Comparison of ENCODE assay signal across 8 cellular contexts in the genomic region with DNA sequence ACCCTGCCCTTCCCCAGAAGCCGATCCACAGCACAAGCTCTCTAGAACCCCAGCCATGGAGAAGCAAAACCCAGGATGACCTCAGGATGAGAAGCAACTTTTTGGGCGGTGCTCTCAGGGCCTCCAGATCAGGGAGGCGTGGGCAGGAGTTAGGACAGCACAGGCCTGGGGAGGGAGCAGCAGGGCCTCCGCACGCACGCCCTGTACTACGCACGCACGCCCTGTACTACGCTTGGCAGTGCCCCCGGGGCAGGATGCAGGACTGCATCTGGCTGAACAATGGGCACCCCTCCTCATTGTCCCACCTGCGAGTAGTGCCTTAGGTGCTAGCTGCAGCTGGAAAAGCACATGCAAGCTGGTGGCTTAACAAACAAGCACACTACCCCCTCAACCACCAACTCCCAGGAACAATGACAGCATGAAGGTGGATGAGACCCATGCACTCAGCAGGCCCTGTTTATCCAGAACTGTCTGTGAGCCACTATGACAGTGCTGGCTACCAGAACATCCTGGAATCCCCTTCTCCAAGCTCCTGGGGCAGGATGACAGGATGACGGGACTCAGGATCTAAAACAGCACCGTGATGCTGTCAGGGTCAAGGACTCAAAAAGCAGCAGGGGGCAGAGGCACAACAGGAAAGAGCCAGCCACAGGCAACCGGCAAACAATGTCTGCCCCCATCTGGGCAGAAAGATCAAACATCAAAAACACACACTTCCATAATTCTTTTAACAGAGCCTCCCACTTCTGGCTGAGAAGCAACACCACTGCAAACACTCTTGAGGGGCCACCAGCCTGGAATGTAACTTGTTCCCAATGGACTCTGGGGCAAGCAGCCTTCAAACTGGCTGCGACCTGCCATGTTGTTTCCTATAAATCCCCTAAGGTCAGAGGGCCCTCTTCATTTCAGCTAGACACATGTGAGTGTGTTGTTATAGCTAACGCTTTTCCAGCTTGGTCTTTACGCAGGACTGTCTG.
DNase-seq lines count a peak whose midpoint lies in the region; ATAC-seq, FAIRE-seq and TF ChIP-seq lines count a peak whose summit lies in the region.

No MANE protein-coding gene starts in this region.

- DNase-seq in D721Med (ENCODE audit: insufficient read length, low spot score) (no peak), astrocyte of the hippocampus (ENCODE audit: low read depth, low spot score) (peak; percentile 44), midbrain (lab: John Stamatoyannopoulos, UW) (peak; percentile 23), NCI-H446 (lab: John Stamatoyannopoulos, UW) (no peak), activated T-cell treated with anti-CD3 and anti-CD28 coated beads for 4 hours (no peak)

- no peak overlapping the region; the same call in 1 of the 2 replicates for H2AFZ ChIP-seq in KMS-11 (ENCODE audit: low read depth)

- no peak overlapping the region for H3K4me3 ChIP-seq in KMS-11 (IDR thresholded peaks at IDR 0.05; ENCODE audit: insufficient read depth, low read depth, low read length)

- H3K9ac ChIP-seq in KMS-11, result no peak overlapping the region

- no peak for FAIRE-seq in D721Med (lab: Jason Lieb, UNC)

- H3K79me2 ChIP-seq in KMS-11 (ENCODE audit: insufficient read depth, low read depth), result no peaks in the 10 kb centered on the region

- H4K20me1 ChIP-seq in KMS-11 (ENCODE audit: insufficient read depth), result no peaks in the 10 kb centered on the region

- ATAC-seq in GM19395 (IDR thresholded peaks at IDR 0.05; ENCODE audit: unreplicated experiment), result no peak
- no peak for ATAC-seq in GM18861 (IDR thresholded peaks at IDR 0.05; ENCODE audit: unreplicated experiment)

- no peak overlapping the region for H3K27ac ChIP-seq in KMS-11

- no peaks in the 10 kb centered on the region for H3K27me3 ChIP-seq in KMS-11 (ENCODE audit: insufficient read depth, low read depth)

- peak overlapping the region; percentile 8; the same call in 1 of the 2 replicates for H3K4me2 ChIP-seq in KMS-11

- peaks cover 19% of the 10 kb centered on the region for H3K4me1 ChIP-seq in KMS-11 (ENCODE audit: low read depth, poor library complexity, severe bottlenecking)

- no peaks in the 10 kb centered on the region for H3K36me3 ChIP-seq in KMS-11 (ENCODE audit: insufficient read depth)

- TF ChIP-seq CTCF in D721Med (IDR thresholded peaks at IDR 0.05; ENCODE audit: insufficient read depth, missing control alignments) (peak; percentile 25), KMS-11 (conservative IDR thresholded peaks at IDR 0.05; ENCODE audit: low read depth, low read length) (peak; percentile 40)

Comparison
In these comparisons a context has a peak if more than half of its experiments do, and no peak if none do; other contexts are left out.
1. DNase-seq: peak in astrocyte of the hippocampus (single experiment) and midbrain (single experiment); none in D721Med (single experiment), NCI-H446 (0 of 2) and activated T-cell treated with anti-CD3 and anti-CD28 coated beads for 4 hours (single experiment).